8 cellular contexts compared by ENCODE assay signal in genomic region chr6:154276810-154277577, GRCh38.
DNase-seq lines count a peak whose midpoint lies in the region; ATAC-seq, FAIRE-seq and TF ChIP-seq lines count a peak whose summit lies in the region.

No MANE protein-coding gene starts in this region.

- no peaks in the 10 kb centered on the region for H3K9me3 Mint-ChIP-seq in activated naive CD8-positive, alpha-beta T cell treated with anti-CD3 and anti-CD28 coated beads, Interleukin-2, amount 50 U/mL, for 24 hours

- no peaks in the 10 kb centered on the region for H4K20me1 ChIP-seq in keratinocyte (ENCODE audit: control insufficient read depth, extremely low read depth, insufficient read depth, low read length)

- peak; percentile 60 for ATAC-seq in HG02973 (IDR thresholded peaks at IDR 0.05; ENCODE audit: unreplicated experiment)
- ATAC-seq in activated naive CD8-positive, alpha-beta T cell treated with anti-CD3 and anti-CD28 coated beads, Interleukin-2, amount 50 U/mL, for 24 hours: peak; percentile 38
- ATAC-seq in thoracic aorta (ENCODE audit: insufficient number of reproducible peaks, low FRiP score, low read depth): no peak

- no peaks in the 10 kb centered on the region for H3K36me3 ChIP-seq in keratinocyte (ENCODE audit: control insufficient read depth in 2 of 2, extremely low read depth in 1 of 2, insufficient read depth in 2 of 2, low read length in 2 of 2)
- no peaks in the 10 kb centered on the region for H3K36me3 ChIP-seq in thoracic aorta

- no peaks in the 10 kb centered on the region for H3K79me2 ChIP-seq in keratinocyte (ENCODE audit: control insufficient read depth, insufficient read depth, low read length)

- H3K9me3 ChIP-seq in keratinocyte (ENCODE audit: control insufficient read depth, low read depth, low read length) (no peaks in the 10 kb centered on the region), thoracic aorta (no peaks in the 10 kb centered on the region)

- no peak overlapping the region for H3K9ac ChIP-seq in keratinocyte (ENCODE audit: control insufficient read depth, extremely low read depth, insufficient read depth, low read length)

- H3K27me3 ChIP-seq in keratinocyte (ENCODE audit: control insufficient read depth, extremely low read depth, insufficient read depth, low read length) (no peaks in the 10 kb centered on the region), thoracic aorta (replicated peaks; ENCODE audit: insufficient read depth) (no peaks in the 10 kb centered on the region)

- dilution Hi-C loops in keratinocyte (cut with MboI; ENCODE audit: extremely low pct_ligation_motif_present, low sequenced_read_pairs): no loop called here

- H3K27ac Mint-ChIP-seq in activated naive CD8-positive, alpha-beta T cell treated with anti-CD3 and anti-CD28 coated beads, Interleukin-2, amount 50 U/mL, for 24 hours: peak overlapping the region; percentile 74

- TF ChIP-seq CTCF in AG09319 (IDR thresholded peaks at IDR 0.05; ENCODE audit: low read depth, low read length) (peak; percentile 56), GM12875 (IDR thresholded peaks at IDR 0.05; ENCODE audit: borderline replicate concordance, insufficient read depth, low read depth, low read length) (peak; percentile 17; the same call in 1 of the 2 replicates), keratinocyte (optimal IDR thresholded peaks at IDR 0.05 in 1 of 3, IDR thresholded peaks at IDR 0.05 in 1 of 3, conservative IDR thresholded peaks at IDR 0.05 in 1 of 3; ENCODE audit: extremely low read depth in 1 of 3, insufficient read depth in 2 of 3, low read length in 3 of 3) (peak in 1 of 3 experiments; percentile 23), thoracic aorta (IDR thresholded peaks at IDR 0.05) (peak; percentile 58)

- H3K4me1 ChIP-seq in keratinocyte (ENCODE audit: control insufficient read depth, extremely low read depth, insufficient read depth, low read length) (no peaks in the 10 kb centered on the region), thoracic aorta (ENCODE audit: control insufficient read depth in 1 of 2, low read depth in 2 of 2) (peaks cover 6 to 10% of the 10 kb centered on the region in 2 donors)

- DNase-seq in AG09319 (ENCODE audit: extremely low read depth, low read depth) (peak; percentile 20), NCI-H2196 treated with DMSO at 0.1 percent for 48 hours (lab: John Stamatoyannopoulos, UW; ENCODE audit: unreplicated experiment) (peak; percentile 38), keratinocyte (ENCODE audit: low read depth, low spot score) (no peak), thoracic aorta (ENCODE audit: low spot score) (no peak)
- no peak for DNase-seq in activated naive CD8-positive, alpha-beta T cell treated with anti-CD3 and anti-CD28 coated beads, Interleukin-2, amount 50 U/mL, for 24 hours
- no peak for DNase-seq in activated effector memory CD4-positive, alpha-beta T cell treated with anti-CD3 and anti-CD28 coated beads, Interleukin-2, amount 50 U/mL, for 16 hours

- no peak overlapping the region for H3K27ac ChIP-seq in keratinocyte (ENCODE audit: control insufficient read depth, insufficient read depth, low read length)
- H3K27ac ChIP-seq in thoracic aorta: no peak overlapping the region

- no peaks in the 10 kb centered on the region for H3K27me3 Mint-ChIP-seq in activated naive CD8-positive, alpha-beta T cell treated with anti-CD3 and anti-CD28 coated beads, Interleukin-2, amount 50 U/mL, for 24 hours

- H3K4me3 Mint-ChIP-seq in activated naive CD8-positive, alpha-beta T cell treated with anti-CD3 and anti-CD28 coated beads, Interleukin-2, amount 50 U/mL, for 24 hours: peak overlapping the region; percentile 56

- H2AFZ ChIP-seq in keratinocyte (ENCODE audit: control insufficient read depth, low read length): no peak overlapping the region

- peaks cover 42% of the 10 kb centered on the region for H3K4me1 Mint-ChIP-seq in activated naive CD8-positive, alpha-beta T cell treated with anti-CD3 and anti-CD28 coated beads, Interleukin-2, amount 50 U/mL, for 24 hours

- FAIRE-seq in keratinocyte (lab: Jason Lieb, UNC): peak; percentile 41

- no peaks in the 10 kb centered on the region for H3K9me1 ChIP-seq in keratinocyte (ENCODE audit: control insufficient read depth, extremely low read depth, insufficient read depth, low read length)

- H3K4me2 ChIP-seq in keratinocyte (ENCODE audit: control insufficient read depth, extremely low read depth, insufficient read depth, low read depth, low read length): no peak overlapping the region

- H3K4me3 ChIP-seq in GM12875 (ENCODE audit: low read depth, low read length): no peak overlapping the region
- no peak overlapping the region for H3K4me3 ChIP-seq in keratinocyte (ENCODE audit: control insufficient read depth in 2 of 3, extremely low read depth in 1 of 3, insufficient read depth in 2 of 3, low read depth in 1 of 3, low read length in 3 of 3)
- peak overlapping the region; percentile 10 for H3K4me3 ChIP-seq in thoracic aorta

- H3K36me3 Mint-ChIP-seq in activated naive CD8-positive, alpha-beta T cell treated with anti-CD3 and anti-CD28 coated beads, Interleukin-2, amount 50 U/mL, for 24 hours (ENCODE audit: low read depth): no peaks in the 10 kb centered on the region

Comparison
In these comparisons a context has a peak if more than half of its experiments do, and no peak if none do; other contexts are left out.
1. DNase-seq: peak in AG09319 (single experiment) and NCI-H2196 treated with DMSO at 0.1 percent for 48 hours (single experiment); none in activated naive CD8-positive, alpha-beta T cell treated with anti-CD3 and anti-CD28 coated beads, Interleukin-2, amount 50 U/mL, for 24 hours (single experiment), keratinocyte (single experiment), thoracic aorta (single experiment) and activated effector memory CD4-positive, alpha-beta T cell treated with anti-CD3 and anti-CD28 coated beads, Interleukin-2, amount 50 U/mL, for 16 hours (single experiment).